Comparison of ENCODE assay signal across 11 cellular contexts in genomic region chr16:87628940-87629339, GRCh38. TPM values are rescaled to one million over a fixed set of nuclear protein-coding genes. Genes with fewer than 3 reads are reported as not detected.
DNase-seq lines count a peak whose midpoint lies in the region; ATAC-seq and TF ChIP-seq lines count a peak whose summit lies in the region.
"Had no signal": no experiment of that assay in that cellular context is flagged by ENCODE, and none has a peak within 500 bp of the region (broad histone marks: within the 10 kb centered on the region; RNA-seq: fewer than 3 reads in every experiment).

No MANE protein-coding gene starts in this region.

- H3K36me3 ChIP-seq in adipocyte (ENCODE audit: control insufficient read depth, insufficient read depth, low read length, severe bottlenecking) = no peaks in the 10 kb centered on the region
- H3K36me3 ChIP-seq in esophagus muscularis mucosa = no peaks in the 10 kb centered on the region
- H3K36me3 ChIP-seq in ascending aorta = no peaks in the 10 kb centered on the region
- H3K36me3 ChIP-seq: cardiac muscle cell had no signal

- DNase-seq in DMS53 (lab: John Stamatoyannopoulos, UW) (peak; percentile 72), Kasumi-1 (lab: John Stamatoyannopoulos, UW) (peak; percentile 41 to 46), adipocyte (ENCODE audit: low read depth) (peak; percentile 70), memory B cell (ENCODE audit: low spot score in 2 of 2) (no peak), HuH-7.5 (ENCODE audit: low spot score) (no peak), sciatic nerve (ENCODE audit: low spot score) (no peak), esophagus muscularis mucosa (ENCODE audit: extremely low spot score) (no peak), ascending aorta (ENCODE audit: low spot score in 2 of 2) (no peak)
- DNase-seq: NCI-H2171 treated with DMSO at 0.1 percent for 48 hours; stimulated activated naive CD4-positive, alpha-beta T cell treated with Interleukin-2 at 50 U/mL for 16 hours had no signal

- H3K9me3 ChIP-seq in adipocyte (ENCODE audit: control insufficient read depth, low read length) = peaks cover 22% of the 10 kb centered on the region
- peaks cover 0 to 23% (median 10%) of the 10 kb centered on the region in 4 donors for H3K9me3 ChIP-seq in esophagus muscularis mucosa
- H3K9me3 ChIP-seq in ascending aorta = peaks cover 0 to 7% of the 10 kb centered on the region in 2 donors

- H3K9ac ChIP-seq in adipocyte (ENCODE audit: low read length) = no peak overlapping the region

- H3K27ac ChIP-seq in esophagus muscularis mucosa (replicated peaks in 1 of 4) (no peak overlapping the region), ascending aorta (no peak overlapping the region)
- H3K27ac ChIP-seq: cardiac muscle cell had no signal

- TF ChIP-seq CTCF in esophagus muscularis mucosa (IDR thresholded peaks at IDR 0.05) (no peak), ascending aorta (IDR thresholded peaks at IDR 0.05) (no peak)

- no peak for TF ChIP-seq EP300 in esophagus muscularis mucosa (IDR thresholded peaks at IDR 0.05)

- ATAC-seq in memory B cell (ENCODE audit: low read depth) (peak; percentile 70), sciatic nerve (no peak)

- intact Hi-C loops in sciatic nerve (cut with DNase I) = no loop called here
- intact Hi-C loops in esophagus muscularis mucosa (cut with DNase I) = no loop called here
- intact Hi-C loops in ascending aorta (cut with DNase I) = no loop called here

- peaks cover 3% of the 10 kb centered on the region for H3K4me1 Mint-ChIP-seq in memory B cell

- peaks cover 7% of the 10 kb centered on the region for H3K4me1 ChIP-seq in adipocyte (ENCODE audit: control insufficient read depth, insufficient read depth, low read length)
- H3K4me1 ChIP-seq in esophagus muscularis mucosa = no peaks in the 10 kb centered on the region
- H3K4me1 ChIP-seq in ascending aorta = no peaks in the 10 kb centered on the region

- no peak for TF ChIP-seq POLR2A in esophagus muscularis mucosa (IDR thresholded peaks at IDR 0.05; ENCODE audit: low read depth)

- H3K27me3 ChIP-seq in adipocyte (replicated peaks; ENCODE audit: control insufficient read depth, insufficient read depth, low read length) (peaks cover 49% of the 10 kb centered on the region), esophagus muscularis mucosa (peaks cover 0 to 67% (median 0%) of the 10 kb centered on the region in 4 donors), ascending aorta (no peaks in the 10 kb centered on the region)
- H3K27me3 ChIP-seq: cardiac muscle cell had no signal

- H3K4me3 ChIP-seq in adipocyte (ENCODE audit: low read length) = no peak overlapping the region
- H3K4me3 ChIP-seq in esophagus muscularis mucosa = no peak overlapping the region
- no peak overlapping the region for H3K4me3 ChIP-seq in ascending aorta
- H3K4me3 ChIP-seq: cardiac muscle cell had no signal

- H3K27ac Mint-ChIP-seq in memory B cell = no peak overlapping the region

- H3K9me3 Mint-ChIP-seq in memory B cell = peaks cover 4% of the 10 kb centered on the region

- WGBS in esophagus muscularis mucosa = 80% methylated on average over 6 of the region's 7 CpGs

- H3K4me3 Mint-ChIP-seq in memory B cell = no peak overlapping the region

- peaks cover 19% of the 10 kb centered on the region for H3K27me3 Mint-ChIP-seq in memory B cell

- peaks cover 2% of the 10 kb centered on the region for H3K36me3 Mint-ChIP-seq in memory B cell

RNA-seq across cellular contexts. Expression of gene JPH3, which starts 26.6 kb away (rescaled TPM):
- 0.22 TPM for total RNA-seq in sciatic nerve
- total RNA-seq in esophagus muscularis mucosa = 1 to 10 TPM in 1 of 4 donors, under 1 TPM in 3; 0.42 to 2.2 (median 0.54) TPM
- not detected for total RNA-seq in ascending aorta

Comparison
In these comparisons a context has a peak if more than half of its experiments do, and no peak if none do; other contexts are left out.
1. DNase-seq: peak in DMS53 (single experiment), Kasumi-1 (2 of 2) and adipocyte (single experiment); none in memory B cell (0 of 2), HuH-7.5 (single experiment), sciatic nerve (single experiment), esophagus muscularis mucosa (single experiment) and ascending aorta (0 of 2).